Comparison of ENCODE assay signal across 20 cellular contexts in genomic region chr1:72066431-72066830, GRCh38.
DNase-seq lines count a peak whose midpoint lies in the region; ATAC-seq and TF ChIP-seq lines count a peak whose summit lies in the region.
"Had no signal": no experiment of that assay in that cellular context is flagged by ENCODE, and none has a peak within 500 bp of the region (broad histone marks: within the 10 kb centered on the region; RNA-seq: fewer than 3 reads in every experiment).

No MANE protein-coding gene starts in this region.

- H3K9ac ChIP-seq in fibroblast of lung (ENCODE audit: insufficient read depth, low read length) (no peak overlapping the region), neural progenitor cell (no peak overlapping the region)

- no peaks in the 10 kb centered on the region for H3K27me3 Mint-ChIP-seq in neural progenitor cell (ENCODE audit: insufficient read depth, low read depth)
- H3K27me3 Mint-ChIP-seq in CD4-positive, alpha-beta T cell = no peaks in the 10 kb centered on the region

- CTCF ChIA-PET in CD4-positive, alpha-beta T cell (lab: Charles Lee) = no interaction called here

- intact Hi-C loops in CD4-positive, alpha-beta T cell (cut with DNase I, micrococcal nuclease) = no loop called here

- H3K27me3 ChIP-seq in fibroblast of lung (ENCODE audit: control insufficient read depth, insufficient read depth, low read length) = no peaks in the 10 kb centered on the region
- H3K27me3 ChIP-seq in neural progenitor cell = no peaks in the 10 kb centered on the region
- H3K27me3 ChIP-seq in CD4-positive, alpha-beta T cell (ENCODE audit: control insufficient read depth, insufficient read depth, low read length) = no peaks in the 10 kb centered on the region

- H3K9me3 Mint-ChIP-seq in neural progenitor cell = no peaks in the 10 kb centered on the region
- H3K9me3 Mint-ChIP-seq in CD4-positive, alpha-beta T cell = peaks cover 2% of the 10 kb centered on the region

- peak overlapping the region; percentile 1 for H2AFZ ChIP-seq in fibroblast of lung (ENCODE audit: low read length)
- H2AFZ ChIP-seq in neural progenitor cell (replicated peaks) = no peak overlapping the region

- H3K79me2 ChIP-seq in fibroblast of lung (ENCODE audit: control insufficient read depth, insufficient read depth, low read length) (no peaks in the 10 kb centered on the region), neural progenitor cell (ENCODE audit: low read depth) (no peaks in the 10 kb centered on the region)

- H3K4me1 Mint-ChIP-seq in neural progenitor cell = peaks cover 15% of the 10 kb centered on the region
- no peaks in the 10 kb centered on the region for H3K4me1 Mint-ChIP-seq in CD4-positive, alpha-beta T cell (ENCODE audit: low read depth)

- H4K20me1 ChIP-seq in fibroblast of lung (ENCODE audit: control insufficient read depth, extremely low read depth, insufficient read depth, low read length) (no peaks in the 10 kb centered on the region), neural progenitor cell (ENCODE audit: low read depth) (no peaks in the 10 kb centered on the region)

- H3K4me1 ChIP-seq in fibroblast of lung (ENCODE audit: control insufficient read depth, extremely low read depth, insufficient read depth, low read length) (no peaks in the 10 kb centered on the region), neural progenitor cell (no peaks in the 10 kb centered on the region)
- H3K4me1 ChIP-seq: SJCRH30 had no signal

- H3K9me3 ChIP-seq in fibroblast of lung (ENCODE audit: control insufficient read depth, insufficient read depth, low read depth, low read length) (no peaks in the 10 kb centered on the region), neural progenitor cell (ENCODE audit: low read depth) (no peaks in the 10 kb centered on the region)
- no peaks in the 10 kb centered on the region for H3K9me3 ChIP-seq in CD4-positive, alpha-beta T cell (ENCODE audit: control insufficient read depth, low read length)
- H3K9me3 ChIP-seq: SJCRH30 had no signal

- TF ChIP-seq CTCF in fibroblast of lung (conservative IDR thresholded peaks at IDR 0.05 in 1 of 2, IDR thresholded peaks at IDR 0.05 in 1 of 2; ENCODE audit: low read depth in 1 of 2, low read length in 2 of 2) = no peak
- TF ChIP-seq CTCF in neural progenitor cell (IDR thresholded peaks at IDR 0.05) = no peak
- no peak for TF ChIP-seq CTCF in CD4-positive, alpha-beta T cell (IDR thresholded peaks at IDR 0.05)

- H3K4me3 ChIP-seq in fibroblast of lung (replicated peaks in 1 of 4; ENCODE audit: control extremely low read depth in 1 of 4, insufficient read depth in 1 of 4, low read depth in 3 of 4, low read length in 4 of 4) = no peak overlapping the region
- H3K4me3 ChIP-seq in neural progenitor cell = no peak overlapping the region
- H3K4me3 ChIP-seq: SJCRH30 had no signal

- H3F3A ChIP-seq in neural progenitor cell (ENCODE audit: low read depth) = no peaks in the 10 kb centered on the region

- H3K36me3 ChIP-seq in fibroblast of lung (ENCODE audit: control insufficient read depth, insufficient read depth, low read length) = no peaks in the 10 kb centered on the region
- no peaks in the 10 kb centered on the region for H3K36me3 ChIP-seq in neural progenitor cell
- H3K36me3 ChIP-seq: SJCRH30 had no signal

- H3K36me3 Mint-ChIP-seq in neural progenitor cell = no peaks in the 10 kb centered on the region
- no peaks in the 10 kb centered on the region for H3K36me3 Mint-ChIP-seq in CD4-positive, alpha-beta T cell (ENCODE audit: low read depth)
- H3K36me3 Mint-ChIP-seq: CD14-positive monocyte had no signal

- POLR2A ChIA-PET in CD4-positive, alpha-beta T cell (lab: Charles Lee) = no interaction called here

- H3K27ac Mint-ChIP-seq in neural progenitor cell = no peak overlapping the region
- H3K27ac Mint-ChIP-seq in CD4-positive, alpha-beta T cell = no peak overlapping the region
- H3K27ac Mint-ChIP-seq: CD14-positive monocyte had no signal

- H3K4me3 Mint-ChIP-seq in neural progenitor cell = no peak overlapping the region
- H3K4me3 Mint-ChIP-seq in CD4-positive, alpha-beta T cell = no peak overlapping the region
- H3K4me3 Mint-ChIP-seq: CD14-positive monocyte had no signal

- H3K27ac ChIP-seq in fibroblast of lung (ENCODE audit: insufficient read depth, low read length) (no peak overlapping the region), neural progenitor cell (no peak overlapping the region)
- no peak overlapping the region for H3K27ac ChIP-seq in CD4-positive, alpha-beta T cell (ENCODE audit: low read depth, low read length)
- H3K27ac ChIP-seq: RWPE1, SJCRH30 had no signal

- DNase-seq in AG20443 (ENCODE audit: low spot score) = peak; percentile 49
- DNase-seq in GM04504 (ENCODE audit: low read depth) = peak; percentile 32
- DNase-seq in fibroblast of lung (ENCODE audit: low read depth in 2 of 2) = no peak
- DNase-seq in neural progenitor cell (ENCODE audit: low spot score) = peak; percentile 9
- no peak for DNase-seq in CD4-positive, alpha-beta T cell
- DNase-seq in NCI-H526 (lab: John Stamatoyannopoulos, UW) = no peak
- no peak for DNase-seq in UCSD-AML1 (lab: John Stamatoyannopoulos, UW; ENCODE audit: unreplicated experiment)
- DNase-seq: AML-193, DMS153, GF-D8, Kasumi-1, MM.1S, NCI-H1092, NCI-H1694, NCI-H510A, NCI-H774, PC-3, SJCRH30 had no signal

- no peak for ATAC-seq in CD4-positive, alpha-beta T cell (ENCODE audit: poor library complexity)
- ATAC-seq: PC-3 had no signal

- H3K4me2 ChIP-seq in fibroblast of lung (ENCODE audit: extremely low read depth, insufficient read depth, low read length) (no peak overlapping the region), neural progenitor cell (no peak overlapping the region)

Comparison
In these comparisons a context has a peak if more than half of its experiments do, and no peak if none do; other contexts are left out.
1. DNase-seq: peak in AG20443 (single experiment), GM04504 (single experiment) and neural progenitor cell (single experiment); none in fibroblast of lung (0 of 2), CD4-positive, alpha-beta T cell (0 of 10), NCI-H526 (0 of 2) and UCSD-AML1 (single experiment).